Comparison of ENCODE assay signal across 30 cellular contexts in genomic region chr1:43024905-43025304, GRCh38.
"Had no signal": no experiment of that assay in that cellular context is flagged by ENCODE, and none has a peak within 500 bp of the region (broad histone marks: within the 10 kb centered on the region; RNA-seq: fewer than 3 reads in every experiment).

No MANE protein-coding gene starts in this region.

- H3K9me3 ChIP-seq: ascending aorta had no signal

- H3K27me3 ChIP-seq: ascending aorta, cardiac muscle cell had no signal

- H3K4me3 ChIP-seq: ascending aorta, cardiac muscle cell had no signal

- H3K27ac ChIP-seq: ascending aorta, cardiac muscle cell, VCaP had no signal

- DNase-seq: activated B cell treated with CpG ODN at 0.5 μM for 24 hours; activated CD4-positive, alpha-beta memory T cell treated with anti-CD3 and anti-CD28 coated beads for 36 hours; activated CD4-positive, alpha-beta T cell treated with anti-CD3 and anti-CD28 coated beads for 4 hours; activated CD4-positive, alpha-beta T cell treated with anti-CD3 and anti-CD28 coated beads, Interleukin-2, amount 10 ng/mL, durations not matched to agents 24 days and 14 days; activated CD4-positive, alpha-beta T cell treated with anti-CD3 and anti-CD28 coated beads, Interleukin-2, amount 50 U/mL, for 1 hour; activated CD4-positive, alpha-beta T cell treated with anti-CD3 and anti-CD28 coated beads, Interleukin-2, amount 50 U/mL, for 4 hours; activated CD4-positive, CD25-positive, alpha-beta regulatory T cell treated with anti-CD3 and anti-CD28 coated beads, Interleukin-2, amount 50 U/mL, for 72 hours; activated CD8-positive, alpha-beta memory T cell treated with anti-CD3 and anti-CD28 coated beads, Interleukin-2, amount 50 U/mL, for 4 hours; activated CD8-positive, alpha-beta T cell treated with anti-CD3 and anti-CD28 coated beads for 36 hours; activated effector memory CD4-positive, alpha-beta T cell treated with Interleukin-2 at 50 U/mL for 16 hours; activated gamma-delta T cell; activated naive CD4-positive, alpha-beta T cell treated with anti-CD3 and anti-CD28 coated beads, Interleukin-2, amount 10 ng/mL, durations not matched to agents 7 days and 5 days; activated naive CD4-positive, alpha-beta T cell treated with Interleukin-2 at 50 U/mL for 16 hours; activated naive CD8-positive, alpha-beta T cell treated with anti-CD3 and anti-CD28 coated beads, Interleukin-2, amount 10 ng/mL, durations not matched to agents 7 days and 5 days; activated naive CD8-positive, alpha-beta T cell treated with anti-CD3 and anti-CD28 coated beads, Interleukin-2, amount 50 U/mL, for 24 hours; activated T-cell treated with anti-CD3 and anti-CD28 coated beads for 4 hours; activated T-cell treated with anti-CD3 and anti-CD28 coated beads, Interleukin-2, amount 50 U/mL, for 1 hour; activated T-cell treated with anti-CD3 and anti-CD28 coated beads, Interleukin-2, amount 50 U/mL, for 4 hours; activated T-cell treated with anti-CD3 and anti-CD28 coated beads, Interleukin-2, amount 50 U/mL, for 72 hours; amygdala; anterior cingulate cortex; central memory CD4-positive, alpha-beta T cell; T-helper 2 cell; T-helper 9 cell had no signal

- H3K36me3 ChIP-seq: ascending aorta, cardiac muscle cell had no signal

- ATAC-seq: activated CD8-positive, alpha-beta T cell treated with anti-CD3 and anti-CD28 coated beads for 36 hours; activated naive CD8-positive, alpha-beta T cell treated with anti-CD3 and anti-CD28 coated beads, Interleukin-2, amount 50 U/mL, for 24 hours; activated T-cell treated with anti-CD3 and anti-CD28 coated beads, Interleukin-2, amount 50 U/mL, for 4 hours; activated T-cell treated with anti-CD3 and anti-CD28 coated beads, Interleukin-2, amount 50 U/mL, for 72 hours had no signal

- H3K4me1 ChIP-seq: ascending aorta had no signal

- FAIRE-seq: bronchial epithelial cell, colon, TTC549 had no signal
